ENCODE assay signal across 20 cellular contexts in the genomic region with DNA sequence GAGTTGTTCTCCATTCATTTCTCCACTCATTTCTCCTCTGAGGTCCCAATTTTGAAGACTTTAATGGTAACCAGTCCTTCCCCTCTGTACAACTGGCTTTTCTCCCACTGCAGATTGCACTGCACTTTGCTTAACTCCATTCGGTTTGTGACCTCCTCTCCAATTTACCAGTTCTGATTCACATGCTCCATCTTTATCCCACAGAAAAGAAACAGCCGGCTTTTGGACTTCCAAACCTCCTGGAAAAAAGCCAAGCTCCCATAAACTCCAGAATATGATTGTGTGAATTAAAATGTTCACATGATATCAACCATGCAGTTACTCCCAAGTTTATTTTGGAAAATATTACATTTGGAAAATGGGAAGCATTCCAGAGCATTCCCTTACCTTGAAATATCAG. TPM values are rescaled to one million over a fixed set of nuclear protein-coding genes. Genes with fewer than 3 reads are reported as not detected.
A peak's percentile ranks its signal among the peaks of the same experiment; 100 is the strongest.
DNase-seq lines count a peak whose midpoint lies in the region; ATAC-seq, FAIRE-seq and TF ChIP-seq lines count a peak whose summit lies in the region.
"Had no signal": no experiment of that assay in that cellular context is flagged by ENCODE, and none has a peak within 500 bp of the region (broad histone marks: within the 10 kb centered on the region; RNA-seq: fewer than 3 reads in every experiment).

No MANE protein-coding gene starts in this region.

- H3K27me3 ChIP-seq in right cardiac atrium (ENCODE audit: control insufficient read depth, insufficient read depth), result no peaks in the 10 kb centered on the region

- intact Hi-C loops in right cardiac atrium (cut with DNase I), result no loop called here
- intact Hi-C loops in sciatic nerve (cut with DNase I), result no loop called here

- peak in 1 of 2 donors; percentile 62 for ATAC-seq in right cardiac atrium
- ATAC-seq in sciatic nerve, result peak; percentile 48
- ATAC-seq: A549; CD8-positive, alpha-beta T cell had no signal

- no peaks in the 10 kb centered on the region for H3K9me3 ChIP-seq in right cardiac atrium (ENCODE audit: control insufficient read depth, low read length)
- H3K9me3 ChIP-seq: A549 had no signal

- no peaks in the 10 kb centered on the region for H3K36me3 Mint-ChIP-seq in chondrocyte (ENCODE audit: low read depth)
- H3K36me3 Mint-ChIP-seq: CD14-positive monocyte; CD8-positive, alpha-beta T cell had no signal

- 39% methylated on average over 2 of the region's 2 CpGs for WGBS in right cardiac atrium

- no peak overlapping the region for H3K4me3 ChIP-seq in right cardiac atrium (ENCODE audit: low read length)
- H3K4me3 ChIP-seq: A549 had no signal

- H3K27me3 Mint-ChIP-seq in chondrocyte (ENCODE audit: low read depth), result no peaks in the 10 kb centered on the region

- DNase-seq in chondrocyte (ENCODE audit: low spot score) (no peak), right cardiac atrium (no peak), sciatic nerve (ENCODE audit: low spot score) (no peak), SHP77 (lab: John Stamatoyannopoulos, UW) (no peak), NCI-H2227 treated with DMSO at 0.1 percent for 48 hours (lab: John Stamatoyannopoulos, UW) (no peak), NCI-H2107 treated with DMSO at 0.1 percent for 48 hours (lab: John Stamatoyannopoulos, UW; ENCODE audit: unreplicated experiment) (no peak)
- DNase-seq: CD8-positive, alpha-beta T cell; COR-L47; DMS153; DMS79 treated with DMSO at 0.1 percent for 48 hours; EL; GOT3; H9 had no signal

- peak overlapping the region; percentile 25 for H3K27ac ChIP-seq in right cardiac atrium (ENCODE audit: low read length)
- H3K27ac ChIP-seq: A549 had no signal

- no peak for TF ChIP-seq CTCF in chondrocyte (IDR thresholded peaks at IDR 0.05)

- peaks cover 4% of the 10 kb centered on the region for H3K4me1 ChIP-seq in right cardiac atrium (ENCODE audit: control insufficient read depth, insufficient read depth, low read length)
- H3K4me1 ChIP-seq: A549 had no signal

- H3K27ac Mint-ChIP-seq in chondrocyte (ENCODE audit: unreplicated experiment), result peak overlapping the region; percentile 10
- H3K27ac Mint-ChIP-seq: CD8-positive, alpha-beta T cell; H9 had no signal

- H3K4me1 Mint-ChIP-seq in chondrocyte (ENCODE audit: low read depth), result peaks cover 7% of the 10 kb centered on the region
- H3K4me1 Mint-ChIP-seq: CD14-positive monocyte had no signal

- no peaks in the 10 kb centered on the region for H3K9me3 Mint-ChIP-seq in chondrocyte (ENCODE audit: low read depth)
- H3K9me3 Mint-ChIP-seq: CD8-positive, alpha-beta T cell had no signal

- FAIRE-seq in endometrium (lab: Jason Lieb, UNC), result peak; percentile 66
- FAIRE-seq: A549, D721Med, G401.6, GM12891, GM19239 had no signal

- H3K4me3 Mint-ChIP-seq in chondrocyte (ENCODE audit: unreplicated experiment), result no peak overlapping the region
- H3K4me3 Mint-ChIP-seq: CD14-positive monocyte; CD8-positive, alpha-beta T cell; H9 had no signal

RNA-seq across cellular contexts. Expression of gene TMEM135, which starts 23.9 kb away (rescaled TPM):
- total RNA-seq in chondrocyte (13.3 to 22.9 TPM (median 16.8 TPM) in 3 replicates), right cardiac atrium (10 to 100 TPM; 17.3 to 24.1 (median 18.7) TPM), sciatic nerve (35.7 TPM)
- 5.7 TPM for polyA plus RNA-seq in right cardiac atrium

RNA-seq across cellular contexts. Expression of gene FZD4, which starts 58.7 kb away (rescaled TPM):
- total RNA-seq in chondrocyte, result 6.5 to 11.9 TPM (median 6.6 TPM) in 3 replicates
- 10 to 100 TPM; 20.6 to 28.3 (median 24.6) TPM for total RNA-seq in right cardiac atrium
- 13.9 TPM for polyA plus RNA-seq in right cardiac atrium
- 40.7 TPM for total RNA-seq in sciatic nerve
- polyA plus RNA-seq: CD14-positive monocyte had no signal
